Comparison of ENCODE assay signal across 19 cellular contexts in genomic region chr18:62812891-62813290, GRCh38.
DNase-seq lines count a peak whose midpoint lies in the region; ATAC-seq, FAIRE-seq and TF ChIP-seq lines count a peak whose summit lies in the region.
"Had no signal": no experiment of that assay in that cellular context is flagged by ENCODE, and none has a peak within 500 bp of the region (broad histone marks: within the 10 kb centered on the region; RNA-seq: fewer than 3 reads in every experiment).

No MANE protein-coding gene starts in this region.

- no peaks in the 10 kb centered on the region for H3K9me3 Mint-ChIP-seq in Caco-2 (ENCODE audit: unreplicated experiment)
- no peaks in the 10 kb centered on the region for H3K9me3 Mint-ChIP-seq in endothelial cell (ENCODE audit: unreplicated experiment)
- H3K9me3 Mint-ChIP-seq: CD8-positive, alpha-beta memory T cell had no signal

- peak overlapping the region; percentile 79 for H3K27ac ChIP-seq in PC-3 (ENCODE audit: low read length)
- H3K27ac ChIP-seq in trophoblast cell (ENCODE audit: low read depth, low read length) = peak overlapping the region; percentile 43
- H3K27ac ChIP-seq: SJSA1 had no signal

- DNase-seq in Caco-2 (no peak), PC-3 (no peak), endothelial cell (ENCODE audit: low spot score) (no peak), trophoblast cell (peak in 1 of 2 donors; percentile 13), urothelium cell line (ENCODE audit: low spot score) (no peak), Right ventricle myocardium superior (no peak)
- DNase-seq: C1 segment of cervical spinal cord; CD8-positive, alpha-beta memory T cell; DMS79; MV-4-11; NCI-H1417; NCI-H187; NCI-H2107 had no signal

- H3K4me1 Mint-ChIP-seq in Caco-2 (ENCODE audit: low read depth, unreplicated experiment) (peaks cover 17% of the 10 kb centered on the region), endothelial cell (ENCODE audit: unreplicated experiment) (peaks cover 55% of the 10 kb centered on the region)

- H4K8ac ChIP-seq in trophoblast cell (ENCODE audit: low read depth, low read length) = no peak overlapping the region

- H3K4me1 ChIP-seq in Caco-2 = peaks cover 57% of the 10 kb centered on the region
- H3K4me1 ChIP-seq in PC-3 (ENCODE audit: insufficient read depth, low read length) = peaks cover 37% of the 10 kb centered on the region
- peaks cover 3 to 5% of the 10 kb centered on the region in 2 experiments for H3K4me1 ChIP-seq in trophoblast cell (ENCODE audit: control insufficient read depth in 1 of 2, insufficient read depth in 2 of 2, low read length in 2 of 2)

- no peak overlapping the region for H3K18ac ChIP-seq in trophoblast cell (ENCODE audit: low read length)

- no peak overlapping the region for H2AFZ ChIP-seq in PC-3 (ENCODE audit: low read length)
- no peak overlapping the region for H2AFZ ChIP-seq in trophoblast cell (ENCODE audit: insufficient read depth, low read length, poor library complexity)

- ATAC-seq in PC-3 = no peak
- no peak for ATAC-seq in HG03432 (IDR thresholded peaks at IDR 0.05; ENCODE audit: unreplicated experiment)
- no peak for ATAC-seq in Right ventricle myocardium superior (ENCODE audit: poor library complexity)
- no peak for ATAC-seq in GM19328 (IDR thresholded peaks at IDR 0.05; ENCODE audit: unreplicated experiment)

- H3K79me1 ChIP-seq in trophoblast cell (ENCODE audit: low read length) = peaks cover 6% of the 10 kb centered on the region

- H3K79me2 ChIP-seq in PC-3 (ENCODE audit: low read length) (peaks cover 60% of the 10 kb centered on the region), trophoblast cell (ENCODE audit: control insufficient read depth, insufficient read depth, low read length, poor library complexity) (no peaks in the 10 kb centered on the region)

- no peak overlapping the region for H3K14ac ChIP-seq in trophoblast cell (ENCODE audit: low read length)

- H3K27ac Mint-ChIP-seq in Caco-2 (ENCODE audit: unreplicated experiment) (peak overlapping the region; percentile 86), endothelial cell (ENCODE audit: unreplicated experiment) (peak overlapping the region; percentile 16)

- H3K27me3 Mint-ChIP-seq in Caco-2 (ENCODE audit: insufficient read depth, unreplicated experiment) = no peaks in the 10 kb centered on the region
- H3K27me3 Mint-ChIP-seq in endothelial cell (ENCODE audit: unreplicated experiment) = peaks cover 3% of the 10 kb centered on the region
- H3K27me3 Mint-ChIP-seq: CD8-positive, alpha-beta memory T cell had no signal

- H3K9me3 ChIP-seq in Caco-2 (no peaks in the 10 kb centered on the region), PC-3 (ENCODE audit: low read length) (no peaks in the 10 kb centered on the region), trophoblast cell (ENCODE audit: insufficient read depth, low read depth, low read length) (no peaks in the 10 kb centered on the region)
- H3K9me3 ChIP-seq: HAP-1, SJSA1 had no signal

- CTCF ChIA-PET in Caco-2 (lab: Charles Lee) = interaction anchor here (1.1 kb wide), 1 partner anchor 98 kb away, joined by 7 read pairs; the partner anchor contains the start of gene PHLPP1
- CTCF ChIA-PET in PC-3 (lab: Charles Lee) = interaction anchor here (0.8 kb wide), 1 partner anchor 95 kb away, joined by 7 read pairs; no protein-coding TSS in a partner anchor

- H3K9me2 ChIP-seq in PC-3 (replicated peaks; ENCODE audit: low read length) = no peaks in the 10 kb centered on the region

- no peak overlapping the region for H4K91ac ChIP-seq in trophoblast cell (ENCODE audit: low read depth, low read length)

- H4K20me1 ChIP-seq in PC-3 (ENCODE audit: low read length) = no peaks in the 10 kb centered on the region

- TF ChIP-seq CTCF in Caco-2 (IDR thresholded peaks at IDR 0.05; ENCODE audit: insufficient read depth in 1 of 2, low read depth in 1 of 2, low read length in 1 of 2, severe bottlenecking in 1 of 2, unreplicated experiment in 1 of 2) (no peak), PC-3 (conservative IDR thresholded peaks at IDR 0.05; ENCODE audit: low read depth, low read length) (no peak), endothelial cell (IDR thresholded peaks at IDR 0.05; ENCODE audit: unreplicated experiment) (no peak)

- POLR2A ChIA-PET in Caco-2 (lab: Charles Lee) = interaction anchor here (0.7 kb wide), 1 partner anchor 22 kb away, joined by 5 read pairs; no protein-coding TSS in a partner anchor
- POLR2A ChIA-PET in PC-3 (lab: Charles Lee; ENCODE audit: unreplicated experiment) = no interaction called here

- H3K4me3 Mint-ChIP-seq in Caco-2 (ENCODE audit: unreplicated experiment) = no peak overlapping the region
- no peak overlapping the region for H3K4me3 Mint-ChIP-seq in endothelial cell (ENCODE audit: unreplicated experiment)
- H3K4me3 Mint-ChIP-seq: CD8-positive, alpha-beta memory T cell had no signal

- intact Hi-C loops in Caco-2 (cut with micrococcal nuclease; ENCODE audit: unreplicated experiment) (loop anchor here (5.0 kb wide), 1 partner anchor 74 kb away; no protein-coding TSS in a partner anchor), PC-3 (cut with micrococcal nuclease) (no loop called here), Right ventricle myocardium superior (cut with DNase I) (no loop called here)

- peak overlapping the region; percentile 23; the same call in 1 of the 2 replicates for H3K9ac ChIP-seq in PC-3 (ENCODE audit: low read length)
- no peak overlapping the region for H3K9ac ChIP-seq in trophoblast cell (ENCODE audit: low read length)

- H3K4me2 ChIP-seq in PC-3 (ENCODE audit: low read length) (peak overlapping the region; percentile 62), trophoblast cell (ENCODE audit: low read length) (no peak overlapping the region)

- peaks cover 4% of the 10 kb centered on the region for H3K36me3 Mint-ChIP-seq in Caco-2 (ENCODE audit: insufficient read depth, unreplicated experiment)
- no peaks in the 10 kb centered on the region for H3K36me3 Mint-ChIP-seq in endothelial cell (ENCODE audit: low read depth, unreplicated experiment)

- no peak overlapping the region for H2BK120ac ChIP-seq in trophoblast cell (ENCODE audit: insufficient read depth, low read length, poor library complexity)

- no peak overlapping the region for H3K23ac ChIP-seq in trophoblast cell (ENCODE audit: low read length)

- no peaks in the 10 kb centered on the region for H3F3A ChIP-seq in PC-3 (ENCODE audit: low read length, unreplicated experiment)

- H2AK5ac ChIP-seq in trophoblast cell (ENCODE audit: low read length) = no peak overlapping the region

- no peak overlapping the region for H4K12ac ChIP-seq in trophoblast cell (ENCODE audit: low read depth, low read length)

- H3K36me3 ChIP-seq in Caco-2 (ENCODE audit: control insufficient read depth, insufficient read depth, low read length) (no peaks in the 10 kb centered on the region), PC-3 (ENCODE audit: low read depth, low read length) (no peaks in the 10 kb centered on the region), trophoblast cell (ENCODE audit: control insufficient read depth in 1 of 2, insufficient read depth in 2 of 2, low read length in 2 of 2) (no peaks in the 10 kb centered on the region)
- H3K36me3 ChIP-seq: HAP-1, SJSA1 had no signal

- TSS peak; percentile 77 for BruUV-seq in Caco-2 (replicated peaks; lab: Mats Ljungman, UMichigan)
- BruUV-seq in PC-3 (replicated peaks; lab: Mats Ljungman, UMichigan) = no TSS peak

- H3K4me3 ChIP-seq in Caco-2 (ENCODE audit: low read depth, low read length) (no peak overlapping the region), PC-3 (ENCODE audit: low read length) (no peak overlapping the region), trophoblast cell (ENCODE audit: low read depth, low read length) (no peak overlapping the region)
- H3K4me3 ChIP-seq: HAP-1, K562, SJSA1 had no signal

- no peak for FAIRE-seq in urothelium cell line (lab: Jason Lieb, UNC)
- FAIRE-seq: A204.1 had no signal

- no peak overlapping the region for H3K4ac ChIP-seq in trophoblast cell (ENCODE audit: low read depth, low read length)

- H2BK5ac ChIP-seq in trophoblast cell (ENCODE audit: low read depth, low read length, poor library complexity) = no peak overlapping the region

- H2BK12ac ChIP-seq in trophoblast cell (ENCODE audit: low read length) = no peak overlapping the region

- H3K27me3 ChIP-seq in Caco-2 (replicated peaks; ENCODE audit: control insufficient read depth, insufficient read depth, low read length) (no peaks in the 10 kb centered on the region), PC-3 (ENCODE audit: low read length) (no peaks in the 10 kb centered on the region), trophoblast cell (ENCODE audit: insufficient read depth, low read length) (no peaks in the 10 kb centered on the region)
- H3K27me3 ChIP-seq: SJSA1 had no signal
